ENCODE assay signal across 8 cellular contexts in the genomic region with DNA sequence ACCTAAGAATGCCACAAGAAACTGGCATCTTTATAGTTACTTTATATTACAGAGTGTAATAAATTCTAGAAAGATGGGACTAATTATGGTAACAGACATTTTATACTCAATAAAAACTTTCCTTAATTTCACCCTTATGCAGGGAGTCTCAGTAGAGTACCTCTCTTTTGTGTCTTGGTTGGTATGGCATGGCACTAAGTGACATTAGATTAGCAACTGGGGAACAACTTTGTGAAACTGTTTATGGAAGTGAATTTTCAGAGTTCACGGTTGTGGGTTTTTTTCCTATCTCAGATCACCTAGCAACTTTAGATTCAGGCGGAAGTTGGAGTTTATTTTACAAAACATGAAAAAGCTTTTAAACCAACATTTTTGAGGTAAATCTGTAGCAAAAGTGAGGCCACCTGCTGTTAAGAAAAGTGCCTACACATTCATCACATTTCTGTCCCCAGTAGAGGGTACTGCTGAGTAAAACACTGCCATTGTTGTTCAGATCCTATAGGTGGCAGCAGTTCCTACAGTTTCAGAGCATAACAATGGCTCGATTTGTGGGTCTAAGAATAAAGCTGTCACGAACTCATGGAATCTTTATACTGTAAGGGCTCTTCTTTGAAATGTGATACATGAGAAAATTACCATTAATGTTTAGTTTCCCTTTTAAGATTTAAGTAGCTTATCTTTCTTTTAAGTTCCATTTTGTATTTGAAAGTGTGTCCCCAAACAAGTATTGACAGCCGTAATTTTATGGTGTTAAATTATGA.
DNase-seq lines count a peak whose midpoint lies in the region; ATAC-seq, FAIRE-seq and TF ChIP-seq lines count a peak whose summit lies in the region.

No MANE protein-coding gene starts in this region.

- no peak overlapping the region for H3K4me3 ChIP-seq in gastroesophageal sphincter

- no peak overlapping the region for H3K27ac Mint-ChIP-seq in activated T-helper 2 cell treated with anti-CD3 and anti-CD28 coated beads, Interferon-gamma antibody, Interleukin-2, Interleukin-4, amounts not matched to agents 10 μg/mL and 5 μg/mL and 100 μg/mL, durations not matched to agents 14 hours and 24 hours and 36 hours
- H3K27ac Mint-ChIP-seq in osteocyte (ENCODE audit: unreplicated experiment) = no peak overlapping the region

- H3K27me3 ChIP-seq in gastroesophageal sphincter = no peaks in the 10 kb centered on the region

- H3K36me3 ChIP-seq in gastroesophageal sphincter = no peaks in the 10 kb centered on the region

- no peak overlapping the region for H3K4me3 Mint-ChIP-seq in activated T-helper 2 cell treated with anti-CD3 and anti-CD28 coated beads, Interferon-gamma antibody, Interleukin-2, Interleukin-4, amounts not matched to agents 10 μg/mL and 5 μg/mL and 100 μg/mL, durations not matched to agents 14 hours and 24 hours and 36 hours (ENCODE audit: low read depth)
- no peak overlapping the region for H3K4me3 Mint-ChIP-seq in osteocyte (ENCODE audit: unreplicated experiment)

- H3K27me3 Mint-ChIP-seq in activated T-helper 2 cell treated with anti-CD3 and anti-CD28 coated beads, Interferon-gamma antibody, Interleukin-2, Interleukin-4, amounts not matched to agents 10 μg/mL and 5 μg/mL and 100 μg/mL, durations not matched to agents 14 hours and 24 hours and 36 hours (ENCODE audit: low read depth) = no peaks in the 10 kb centered on the region
- no peaks in the 10 kb centered on the region for H3K27me3 Mint-ChIP-seq in osteocyte (ENCODE audit: unreplicated experiment)

- H3K9me3 ChIP-seq in gastroesophageal sphincter = no peaks in the 10 kb centered on the region

- peak; percentile 97 for FAIRE-seq in G401.6 (lab: Jason Lieb, UNC)

- TF ChIP-seq RAD21 in Ishikawa (IDR thresholded peaks at IDR 0.05; ENCODE audit: low read depth) = peak; percentile 91

- no peak overlapping the region for H3K27ac ChIP-seq in gastroesophageal sphincter

- H3K9me3 Mint-ChIP-seq in activated T-helper 2 cell treated with anti-CD3 and anti-CD28 coated beads, Interferon-gamma antibody, Interleukin-2, Interleukin-4, amounts not matched to agents 10 μg/mL and 5 μg/mL and 100 μg/mL, durations not matched to agents 14 hours and 24 hours and 36 hours = no peaks in the 10 kb centered on the region
- H3K9me3 Mint-ChIP-seq in osteocyte (ENCODE audit: unreplicated experiment) = no peaks in the 10 kb centered on the region

- H3K4me1 ChIP-seq in gastroesophageal sphincter = no peaks in the 10 kb centered on the region

- ATAC-seq in GM21786 (IDR thresholded peaks at IDR 0.05; ENCODE audit: unreplicated experiment) (peak; percentile 88), gastroesophageal sphincter (peak; percentile 77)

- intact Hi-C loops in activated T-helper 2 cell treated with anti-CD3 and anti-CD28 coated beads, Interferon-gamma antibody, Interleukin-2, Interleukin-4, amounts not matched to agents 10 μg/mL and 5 μg/mL and 100 μg/mL, durations not matched to agents 14 hours and 24 hours and 36 hours (cut with micrococcal nuclease) = loop anchor here (1.0 to 2.0 kb wide), 4 partner anchors 189 to 476 kb away; no protein-coding TSS in a partner anchor

- TF ChIP-seq CTCF in gastroesophageal sphincter (IDR thresholded peaks at IDR 0.05) = peak; percentile 86 to 99 (median 95)
- peak; percentile 100 for TF ChIP-seq CTCF in osteocyte (IDR thresholded peaks at IDR 0.05)

- no peaks in the 10 kb centered on the region for H3K36me3 Mint-ChIP-seq in activated T-helper 2 cell treated with anti-CD3 and anti-CD28 coated beads, Interferon-gamma antibody, Interleukin-2, Interleukin-4, amounts not matched to agents 10 μg/mL and 5 μg/mL and 100 μg/mL, durations not matched to agents 14 hours and 24 hours and 36 hours (ENCODE audit: low read depth)
- H3K36me3 Mint-ChIP-seq in osteocyte (ENCODE audit: unreplicated experiment) = no peaks in the 10 kb centered on the region

- H3K4me1 Mint-ChIP-seq in activated T-helper 2 cell treated with anti-CD3 and anti-CD28 coated beads, Interferon-gamma antibody, Interleukin-2, Interleukin-4, amounts not matched to agents 10 μg/mL and 5 μg/mL and 100 μg/mL, durations not matched to agents 14 hours and 24 hours and 36 hours (ENCODE audit: low read depth) = peaks cover 4% of the 10 kb centered on the region
- peaks cover 6% of the 10 kb centered on the region for H3K4me1 Mint-ChIP-seq in osteocyte (ENCODE audit: unreplicated experiment)

- 21 to 28% methylated on average over 5 of the region's 5 CpGs for WGBS in gastroesophageal sphincter (ENCODE audit: low coverage in 1 of 2), 2 donors

- DNase-seq in NOMO-1 treated with DMSO at 0.1 percent for 48 hours (lab: John Stamatoyannopoulos, UW; ENCODE audit: unreplicated experiment) = peak; percentile 85
- DNase-seq in activated T-helper 2 cell treated with anti-CD3 and anti-CD28 coated beads, Interferon-gamma antibody, Interleukin-2, Interleukin-4, amounts not matched to agents 10 μg/mL and 5 μg/mL and 100 μg/mL, durations not matched to agents 14 hours and 24 hours and 36 hours (ENCODE audit: low spot score) = peak; percentile 29
- DNase-seq in osteocyte (ENCODE audit: extremely low spot score, unreplicated experiment) = no peak
- no peak for DNase-seq in NK-92 (lab: John Stamatoyannopoulos, UW; ENCODE audit: unreplicated experiment)

- TF ChIP-seq EP300 in Ishikawa (IDR thresholded peaks at IDR 0.05; ENCODE audit: borderline replicate concordance) = no peak
- TF ChIP-seq EP300 in gastroesophageal sphincter (IDR thresholded peaks at IDR 0.05) = no peak

- TF ChIP-seq POLR2A in gastroesophageal sphincter (IDR thresholded peaks at IDR 0.05) = no peak

TF ChIP-seq in Ishikawa, 13 proteins besides CTCF, POLR2A, EP300 and RAD21:
- TF ChIP-seq TEAD4 (IDR thresholded peaks at IDR 0.05) = peak; percentile 52; the same call in 1 of the 2 replicates
- TF ChIP-seq ZBTB7A (IDR thresholded peaks at IDR 0.05; ENCODE audit: low read depth) = no peak
- TF ChIP-seq YY1 (IDR thresholded peaks at IDR 0.05; ENCODE audit: low read depth) = no peak
- no peak for TF ChIP-seq CREB1 (IDR thresholded peaks at IDR 0.05; ENCODE audit: low read depth)
- no peak for TF ChIP-seq CEBPB (IDR thresholded peaks at IDR 0.05)
TF ChIP-seq in Ishikawa: peak in this region for 1.

Comparison
In these comparisons a context has a peak if more than half of its experiments do, and no peak if none do; other contexts are left out.
1. DNase-seq: peak in NOMO-1 treated with DMSO at 0.1 percent for 48 hours (single experiment) and activated T-helper 2 cell treated with anti-CD3 and anti-CD28 coated beads, Interferon-gamma antibody, Interleukin-2, Interleukin-4, amounts not matched to agents 10 μg/mL and 5 μg/mL and 100 μg/mL, durations not matched to agents 14 hours and 24 hours and 36 hours (single experiment); none in osteocyte (single experiment) and NK-92 (single experiment).